ENCODE assay signal across 13 cellular contexts in the genomic region with DNA sequence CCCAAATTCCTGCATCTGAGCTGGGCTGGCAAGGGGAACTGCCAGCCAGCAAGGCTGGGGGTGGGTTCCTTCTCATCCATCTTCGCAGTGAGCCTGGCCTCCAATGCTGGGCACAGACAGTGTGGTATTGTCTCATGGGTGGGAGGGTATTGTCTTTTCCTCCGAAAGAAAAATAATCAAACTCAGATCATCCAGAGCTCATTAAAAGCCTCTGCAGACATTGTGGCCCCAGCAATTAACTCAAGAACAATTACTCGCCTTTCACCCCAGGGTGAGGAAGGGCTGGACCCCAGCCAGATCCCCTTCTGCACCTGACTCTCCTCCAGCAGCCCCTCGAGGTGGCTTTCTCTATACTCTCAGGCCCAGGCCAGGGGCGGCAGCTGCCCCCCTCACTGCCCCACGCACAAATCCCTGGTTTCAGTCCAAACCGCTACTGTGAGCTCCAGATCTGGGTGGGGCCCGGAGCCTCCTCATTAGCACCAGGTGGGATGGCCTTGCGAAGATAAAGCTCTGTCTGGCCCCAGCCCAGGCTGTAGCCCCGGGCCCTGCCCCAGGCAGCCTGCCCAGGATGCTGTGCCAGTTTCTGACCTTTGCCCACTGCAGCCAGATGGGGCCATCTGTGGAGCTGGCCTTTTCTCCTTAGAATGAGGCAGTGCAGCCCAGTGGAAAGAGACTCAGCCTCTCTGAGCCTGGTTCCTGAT. TPM values are rescaled to one million over a fixed set of nuclear protein-coding genes. Genes with fewer than 3 reads are reported as not detected.
A peak's percentile ranks its signal among the peaks of the same experiment; 100 is the strongest.
DNase-seq lines count a peak whose midpoint lies in the region; ATAC-seq and TF ChIP-seq lines count a peak whose summit lies in the region.
"Had no signal": no experiment of that assay in that cellular context is flagged by ENCODE, and none has a peak within 500 bp of the region (broad histone marks: within the 10 kb centered on the region; RNA-seq: fewer than 3 reads in every experiment).

No MANE protein-coding gene starts in this region.

- 65% methylated on average over 6 of the region's 10 CpGs; no CpG with 5 or more reads in 1 of the 2 experiments for WGBS in IMR-90 (ENCODE audit: extremely low coverage in 2 of 2, insufficient read length in 1 of 2), 2 experiments

- H2BK120ac ChIP-seq in IMR-90 (ENCODE audit: low read depth, low read length) = peak overlapping the region; percentile 83

- BruUV-seq in IMR-90 (replicated peaks; lab: Mats Ljungman, UMichigan) (no TSS peak), Panc1 (replicated peaks; lab: Mats Ljungman, UMichigan) (no TSS peak)

- peak overlapping the region; percentile 80 for H4K91ac ChIP-seq in IMR-90 (ENCODE audit: insufficient read depth, low read depth, low read length)

- H3K14ac ChIP-seq in IMR-90 (replicated peaks; ENCODE audit: low read depth, low read length) = peak overlapping the region; percentile 77

- intact Hi-C loops in IMR-90 (cut with micrococcal nuclease) (no loop called here), Panc1 (cut with micrococcal nuclease; ENCODE audit: unreplicated experiment) (loop anchor here (10.0 kb wide), 1 partner anchor 616 kb away; no protein-coding TSS in a partner anchor)
- intact Hi-C loops in CD4-positive, alpha-beta T cell (cut with DNase I, micrococcal nuclease) = no loop called here

- H2AFZ ChIP-seq in IMR-90 (replicated peaks; ENCODE audit: low read length, poor library complexity) = peak overlapping the region; percentile 40

- no peaks in the 10 kb centered on the region for H3K4me1 Mint-ChIP-seq in naive thymus-derived CD8-positive, alpha-beta T cell
- no peaks in the 10 kb centered on the region for H3K4me1 Mint-ChIP-seq in CD4-positive, alpha-beta T cell (ENCODE audit: low read depth)
- H3K4me1 Mint-ChIP-seq: naive B cell; stimulated activated effector memory CD8-positive, alpha-beta T cell treated with anti-CD3 and anti-CD28 coated beads, Interleukin-12 subunit alpha, Interleukin-12 subunit beta, amount 100 ng/mL, for 72 hours had no signal

- ATAC-seq in IMR-90 (ENCODE audit: low read depth) (no peak), Panc1 (peak; percentile 20), foreskin keratinocyte (no peak), GM18907 (IDR thresholded peaks at IDR 0.05; ENCODE audit: unreplicated experiment) (no peak)
- ATAC-seq in naive thymus-derived CD8-positive, alpha-beta T cell = no peak
- no peak for ATAC-seq in CD4-positive, alpha-beta T cell (ENCODE audit: poor library complexity)
- ATAC-seq: stimulated activated effector memory CD8-positive, alpha-beta T cell treated with anti-CD3 and anti-CD28 coated beads, Interleukin-12 subunit alpha, Interleukin-12 subunit beta, amount 100 ng/mL, for 72 hours had no signal

- TF ChIP-seq CTCF in IMR-90 (conservative IDR thresholded peaks at IDR 0.05; ENCODE audit: low read depth, low read length) = no peak
- no peak for TF ChIP-seq CTCF in Panc1 (IDR thresholded peaks at IDR 0.05)
- no peak for TF ChIP-seq CTCF in foreskin keratinocyte (conservative IDR thresholded peaks at IDR 0.05)
- no peak for TF ChIP-seq CTCF in CD4-positive, alpha-beta T cell (IDR thresholded peaks at IDR 0.05)

- H3K36me3 Mint-ChIP-seq in naive thymus-derived CD8-positive, alpha-beta T cell = no peaks in the 10 kb centered on the region
- H3K36me3 Mint-ChIP-seq in CD4-positive, alpha-beta T cell (ENCODE audit: low read depth) = no peaks in the 10 kb centered on the region
- H3K36me3 Mint-ChIP-seq: naive B cell; stimulated activated effector memory CD8-positive, alpha-beta T cell treated with anti-CD3 and anti-CD28 coated beads, Interleukin-12 subunit alpha, Interleukin-12 subunit beta, amount 100 ng/mL, for 72 hours had no signal

- peak overlapping the region; percentile 96 for H2AK5ac ChIP-seq in IMR-90 (ENCODE audit: low read depth, low read length)

- no peak for TF ChIP-seq POLR2A in IMR-90 (IDR thresholded peaks at IDR 0.05; ENCODE audit: low read depth, low read length)

- peak overlapping the region; percentile 57; the same call in 1 of the 2 replicates for H3K18ac ChIP-seq in IMR-90 (ENCODE audit: low read depth, low read length)

- H3K9me3 ChIP-seq in IMR-90 (ENCODE audit: control insufficient read depth, insufficient read depth, low read length) (no peaks in the 10 kb centered on the region), Panc1 (ENCODE audit: control insufficient read depth, insufficient read depth, low read depth, low read length) (no peaks in the 10 kb centered on the region)
- H3K9me3 ChIP-seq in CD4-positive, alpha-beta T cell (ENCODE audit: control insufficient read depth, low read length) = no peaks in the 10 kb centered on the region

- POLR2A ChIA-PET in IMR-90 (lab: Charles Lee; ENCODE audit: unreplicated experiment) = no interaction called here
- POLR2A ChIA-PET in Panc1 (lab: Charles Lee) = interaction anchor here (0.6 to 1.1 kb wide), 4 partner anchors 9 to 169 kb away, joined by 3 to 4 read pairs (median 3); no protein-coding TSS in a partner anchor
- POLR2A ChIA-PET in naive thymus-derived CD8-positive, alpha-beta T cell (lab: Charles Lee) = no interaction called here
- POLR2A ChIA-PET in CD4-positive, alpha-beta T cell (lab: Charles Lee) = no interaction called here

- H3K4ac ChIP-seq in IMR-90 (ENCODE audit: low read depth, low read length) = peak overlapping the region; percentile 65

- no peak overlapping the region for H3K27ac Mint-ChIP-seq in naive thymus-derived CD8-positive, alpha-beta T cell
- no peak overlapping the region for H3K27ac Mint-ChIP-seq in CD4-positive, alpha-beta T cell
- H3K27ac Mint-ChIP-seq: naive B cell; stimulated activated effector memory CD8-positive, alpha-beta T cell treated with anti-CD3 and anti-CD28 coated beads, Interleukin-12 subunit alpha, Interleukin-12 subunit beta, amount 100 ng/mL, for 72 hours had no signal

- H3K4me3 ChIP-seq in IMR-90 (ENCODE audit: insufficient read depth, low read depth, low read length) (no peak overlapping the region), Panc1 (ENCODE audit: low read depth in 2 of 2, low read length in 2 of 2) (peak overlapping the region in 1 of 2 experiments; percentile 9; a peak in 1 of 4 replicates)

- peaks cover 8% of the 10 kb centered on the region; the same call in 1 of the 2 replicates for H3K9me1 ChIP-seq in IMR-90 (ENCODE audit: insufficient read depth, low read length)

- CTCF ChIA-PET in IMR-90 (lab: Yijun Ruan, JAX) = interaction anchor here (0.9 kb wide), 1 partner anchor 9 kb away, joined by 3 read pairs; no protein-coding TSS in a partner anchor
- CTCF ChIA-PET in Panc1 (lab: Charles Lee) = interaction anchor here (0.6 to 6.0 kb wide), 5 partner anchors 28 to 719 kb away, joined by 3 to 46 read pairs (median 7); no protein-coding TSS in a partner anchor
- CTCF ChIA-PET in CD4-positive, alpha-beta T cell (lab: Charles Lee) = no interaction called here

- TF ChIP-seq RAD21 in IMR-90 (IDR thresholded peaks at IDR 0.05; ENCODE audit: low read length) = no peak

- H3K27me3 ChIP-seq in IMR-90 (ENCODE audit: control insufficient read depth, insufficient read depth, low read length) (no peaks in the 10 kb centered on the region), Panc1 (ENCODE audit: control insufficient read depth, insufficient read depth, low read length) (no peaks in the 10 kb centered on the region), foreskin keratinocyte (no peaks in the 10 kb centered on the region)
- H3K27me3 ChIP-seq in CD4-positive, alpha-beta T cell (ENCODE audit: control insufficient read depth, insufficient read depth, low read length) = no peaks in the 10 kb centered on the region

- DNase-seq in A172 (ENCODE audit: low spot score) = peak; percentile 94
- no peak for DNase-seq in IMR-90
- no peak for DNase-seq in Panc1 (ENCODE audit: low read depth, low spot score)
- DNase-seq in foreskin keratinocyte = peak in 1 of 2 donors; percentile 11
- no peak for DNase-seq in amniotic stem cell (lab: John Stamatoyannopoulos, UW)
- no peak for DNase-seq in naive thymus-derived CD8-positive, alpha-beta T cell
- no peak for DNase-seq in CD4-positive, alpha-beta T cell
- DNase-seq: activated CD4-positive, CD25-positive, alpha-beta regulatory T cell treated with anti-CD3 and anti-CD28 coated beads, Interleukin-2, amount 50 U/mL, for 72 hours; activated gamma-delta T cell; naive B cell; stimulated activated CD4-positive, alpha-beta T cell treated with anti-CD3 and anti-CD28 coated beads, Interleukin-12 subunit alpha, Interleukin-12 subunit beta, amount 100 ng/mL, for 4 hours had no signal

- H3K27me3 Mint-ChIP-seq in naive thymus-derived CD8-positive, alpha-beta T cell = peaks cover 0 to 10% (median 2%) of the 10 kb centered on the region in 5 donors
- H3K27me3 Mint-ChIP-seq in CD4-positive, alpha-beta T cell = peaks cover 6% of the 10 kb centered on the region

- H2BK15ac ChIP-seq in IMR-90 (ENCODE audit: low read depth, low read length) = peak overlapping the region; percentile 73; the same call in 1 of the 3 replicates

- H3K4me2 ChIP-seq in IMR-90 (ENCODE audit: low read depth, low read length) = no peak overlapping the region

- H3K4me1 ChIP-seq in IMR-90 (ENCODE audit: control insufficient read depth, insufficient read depth, low read length) (peaks cover 27% of the 10 kb centered on the region), Panc1 (ENCODE audit: control insufficient read depth, insufficient read depth, low read length) (peaks cover 86% of the 10 kb centered on the region), foreskin keratinocyte (peaks cover 51% of the 10 kb centered on the region)

- peak overlapping the region; percentile 31; the same call in 1 of the 2 replicates for H2BK20ac ChIP-seq in IMR-90 (ENCODE audit: low read depth, low read length)

- H3K56ac ChIP-seq in IMR-90 (ENCODE audit: extremely low read depth, insufficient read depth, low read length) = no peak overlapping the region

- no peaks in the 10 kb centered on the region for H4K20me1 ChIP-seq in IMR-90 (ENCODE audit: insufficient read depth, low read length)

- peak overlapping the region; percentile 66 for H2AK9ac ChIP-seq in IMR-90 (replicated peaks; ENCODE audit: low read depth, low read length, poor library complexity)

- no peaks in the 10 kb centered on the region for H3K36me3 ChIP-seq in IMR-90 (ENCODE audit: control insufficient read depth, insufficient read depth, low read length)
- H3K36me3 ChIP-seq in Panc1 (ENCODE audit: control insufficient read depth, insufficient read depth, low read length) = peaks cover 3% of the 10 kb centered on the region; the same call in 1 of the 2 replicates

- H3K9ac ChIP-seq in IMR-90 (ENCODE audit: low read depth, low read length) = no peak overlapping the region

- H4K8ac ChIP-seq in IMR-90 (ENCODE audit: low read depth in 2 of 2, low read length in 2 of 2) = peak overlapping the region; percentile 46 to 82

- peak overlapping the region; percentile 77; the same call in 1 of the 2 replicates for H3K23ac ChIP-seq in IMR-90 (ENCODE audit: low read depth, low read length)

- peak overlapping the region; percentile 68 for H2BK5ac ChIP-seq in IMR-90 (ENCODE audit: low read depth, low read length, poor library complexity, severe bottlenecking)

- peaks cover 0 to 4% of the 10 kb centered on the region in 2 experiments; a peak in 1 of 4 replicates for H3K79me1 ChIP-seq in IMR-90 (ENCODE audit: low read depth in 1 of 2, low read length in 2 of 2)

- in situ Hi-C loops in IMR-90 (cut with MboI; ENCODE audit: low sequenced_read_pairs) = no loop called here
- in situ Hi-C loops in Panc1 (cut with HindIII; ENCODE audit: low pct_unique_long_range_greater_than_20kb, low sequenced_read_pairs) = no loop called here

- H4K5ac ChIP-seq in IMR-90 (ENCODE audit: low read depth, low read length) = peak overlapping the region; percentile 80; the same call in 1 of the 2 replicates

- dilution Hi-C loops in IMR-90 (cut with HindIII; ENCODE audit: low sequenced_read_pairs, unreplicated experiment) = no loop called here

- no peak overlapping the region for H3K4me3 Mint-ChIP-seq in naive thymus-derived CD8-positive, alpha-beta T cell
- H3K4me3 Mint-ChIP-seq in CD4-positive, alpha-beta T cell = no peak overlapping the region
- H3K4me3 Mint-ChIP-seq: naive B cell; stimulated activated effector memory CD8-positive, alpha-beta T cell treated with anti-CD3 and anti-CD28 coated beads, Interleukin-12 subunit alpha, Interleukin-12 subunit beta, amount 100 ng/mL, for 72 hours had no signal

- H3K9me3 Mint-ChIP-seq in naive thymus-derived CD8-positive, alpha-beta T cell = no peaks in the 10 kb centered on the region
- no peaks in the 10 kb centered on the region for H3K9me3 Mint-ChIP-seq in CD4-positive, alpha-beta T cell
- H3K9me3 Mint-ChIP-seq: naive B cell; stimulated activated effector memory CD8-positive, alpha-beta T cell treated with anti-CD3 and anti-CD28 coated beads, Interleukin-12 subunit alpha, Interleukin-12 subunit beta, amount 100 ng/mL, for 72 hours had no signal

- no peak overlapping the region; the same call in 1 of the 2 replicates for H3K27ac ChIP-seq in IMR-90 (ENCODE audit: insufficient read depth, low read length)
- H3K27ac ChIP-seq in Panc1 (ENCODE audit: low read length) = peak overlapping the region; percentile 96
- peak overlapping the region; percentile 67 for H3K27ac ChIP-seq in foreskin keratinocyte
- H3K27ac ChIP-seq in CD4-positive, alpha-beta T cell (ENCODE audit: low read depth, low read length) = no peak overlapping the region

RNA-seq across cellular contexts. Expression of a gene that starts 2.3 kb away (rescaled TPM):
- total RNA-seq in A172 (2014; rRNA removed; shearing (Covaris generic)) = 29.8 and 31.9 TPM in 2 replicates
- 2.9 and 3.6 TPM in 2 replicates for total RNA-seq in IMR-90 (2012; rRNA removed)
- polyA plus RNA-seq in IMR-90 (2012; rRNA removed) = 5.3 and 7.6 TPM in 2 replicates
- 3.4 and 3.7 TPM in 2 replicates for polyA plus RNA-seq in IMR-90 (2012; cell fraction: cytosol; rRNA removed)
- polyA plus RNA-seq in IMR-90 (2012; cell fraction: nucleus; rRNA removed; ENCODE audit: low replicate concordance) = 17.3 and 18.6 TPM in 2 replicates
- total RNA-seq in Panc1 (2021; ENCODE audit: unreplicated experiment) = 70.4 TPM
- 88.0 TPM for polyA plus RNA-seq in Panc1 (2012; ENCODE audit: insufficient read length)
- 195 and 314 TPM in 2 replicates for total RNA-seq in foreskin keratinocyte
- polyA plus RNA-seq in foreskin keratinocyte = 218 and 326 TPM in 2 replicates
- total RNA-seq in naive thymus-derived CD8-positive, alpha-beta T cell = not detected
- not detected for polyA plus RNA-seq in naive thymus-derived CD8-positive, alpha-beta T cell
- not detected for total RNA-seq in CD4-positive, alpha-beta T cell

RNA-seq across cellular contexts. Expression of a gene that starts 7.1 kb away (rescaled TPM):
- 8.5 and 11.5 TPM in 2 replicates for total RNA-seq in A172 (2014; rRNA removed; shearing (Covaris generic))
- total RNA-seq in IMR-90 (2012; rRNA removed) = 14.7 and 18.1 TPM in 2 replicates
- polyA plus RNA-seq in IMR-90 (2012; rRNA removed) = 12.0 and 12.5 TPM in 2 replicates
- 12.7 and 12.8 TPM in 2 replicates for polyA plus RNA-seq in IMR-90 (2012; cell fraction: cytosol; rRNA removed)
- polyA plus RNA-seq in IMR-90 (2012; cell fraction: nucleus; rRNA removed; ENCODE audit: low replicate concordance) = 5.0 and 8.4 TPM in 2 replicates
- total RNA-seq in Panc1 (2021; ENCODE audit: unreplicated experiment) = 2,383 TPM
- polyA plus RNA-seq in Panc1 (2012; ENCODE audit: insufficient read length) = 2,812 TPM
- 225 and 517 TPM in 2 replicates for total RNA-seq in foreskin keratinocyte
- polyA plus RNA-seq in foreskin keratinocyte = 311 and 641 TPM in 2 replicates
- total RNA-seq in naive thymus-derived CD8-positive, alpha-beta T cell = not detected
- polyA plus RNA-seq in naive thymus-derived CD8-positive, alpha-beta T cell = not detected
- not detected for total RNA-seq in CD4-positive, alpha-beta T cell

RNA-seq across cellular contexts. Expression of a gene that starts 15.6 kb away (rescaled TPM):
- 2.7 and 2.8 TPM in 2 replicates for total RNA-seq in A172 (2014; rRNA removed; shearing (Covaris generic))
- total RNA-seq in IMR-90 (2012; rRNA removed) (0.18 and 0.28 TPM in 2 replicates), Panc1 (2021; ENCODE audit: unreplicated experiment) (0.36 TPM), foreskin keratinocyte (0.46 and 0.61 TPM in 2 replicates)
- polyA plus RNA-seq in IMR-90 (2012; rRNA removed) (0.56 and 0.60 TPM in 2 replicates), foreskin keratinocyte (0.77 and 0.88 TPM in 2 replicates)
- 0.42 and 0.44 TPM in 2 replicates for polyA plus RNA-seq in IMR-90 (2012; cell fraction: cytosol; rRNA removed)
- polyA plus RNA-seq in IMR-90 (2012; cell fraction: nucleus; rRNA removed; ENCODE audit: low replicate concordance) = 0.61 and 0.87 TPM in 2 replicates
- 3.3 TPM for polyA plus RNA-seq in Panc1 (2012; ENCODE audit: insufficient read length)
- not detected for total RNA-seq in naive thymus-derived CD8-positive, alpha-beta T cell
- polyA plus RNA-seq in naive thymus-derived CD8-positive, alpha-beta T cell = not detected
- not detected for total RNA-seq in CD4-positive, alpha-beta T cell

RNA-seq across cellular contexts. Expression of a gene that starts 31.3 kb away (rescaled TPM):
- total RNA-seq in A172 (2014; rRNA removed; shearing (Covaris generic)) = 0.05 TPM in 1 of 2 replicates, not detected in the other
- not detected in 2 replicates for total RNA-seq in IMR-90 (2012; rRNA removed)
- polyA plus RNA-seq in IMR-90 (2012; rRNA removed) = not detected in 2 replicates
- 0.03 TPM in 1 of 2 replicates, not detected in the other for polyA plus RNA-seq in IMR-90 (2012; cell fraction: cytosol; rRNA removed)
- polyA plus RNA-seq in IMR-90 (2012; cell fraction: nucleus; rRNA removed; ENCODE audit: low replicate concordance) = not detected in 2 replicates
- not detected for total RNA-seq in Panc1 (2021; ENCODE audit: unreplicated experiment)
- 0.18 TPM for polyA plus RNA-seq in Panc1 (2012; ENCODE audit: insufficient read length)
- not detected in 2 replicates for total RNA-seq in foreskin keratinocyte
- polyA plus RNA-seq in foreskin keratinocyte = not detected in 2 replicates
- not detected for total RNA-seq in naive thymus-derived CD8-positive, alpha-beta T cell
- polyA plus RNA-seq in naive thymus-derived CD8-positive, alpha-beta T cell = not detected
- total RNA-seq in CD4-positive, alpha-beta T cell = not detected

RNA-seq across cellular contexts. Expression of a gene that starts 40.0 kb away (rescaled TPM):
- not detected in 2 replicates for total RNA-seq in A172 (2014; rRNA removed; shearing (Covaris generic))
- total RNA-seq in IMR-90 (2012; rRNA removed) (not detected in 2 replicates), Panc1 (2021; ENCODE audit: unreplicated experiment) (not detected), foreskin keratinocyte (not detected in 2 replicates)
- polyA plus RNA-seq in IMR-90 (2012; rRNA removed) (not detected in 2 replicates), foreskin keratinocyte (not detected in 2 replicates)
- polyA plus RNA-seq in IMR-90 (2012; cell fraction: cytosol; rRNA removed) = not detected in 2 replicates
- not detected in 2 replicates for polyA plus RNA-seq in IMR-90 (2012; cell fraction: nucleus; rRNA removed; ENCODE audit: low replicate concordance)
- not detected for polyA plus RNA-seq in Panc1 (2012; ENCODE audit: insufficient read length)
- not detected for total RNA-seq in naive thymus-derived CD8-positive, alpha-beta T cell
- not detected for polyA plus RNA-seq in naive thymus-derived CD8-positive, alpha-beta T cell
- not detected for total RNA-seq in CD4-positive, alpha-beta T cell

Comparison
In these comparisons a context has a peak if more than half of its experiments do, and no peak if none do; other contexts are left out.
1. H3K27ac ChIP-seq: peak in Panc1 (single experiment) and foreskin keratinocyte (single experiment); none in IMR-90 (single experiment) and CD4-positive, alpha-beta T cell (single experiment).
2. RNA of a gene that starts 7.1 kb away (total RNA-seq): 2,383 TPM in Panc1 (single experiment) and 225 to 517 TPM in foreskin keratinocyte; 14.7 to 18.1 TPM in IMR-90, 8.5 to 11.5 TPM in A172, not detected in naive thymus-derived CD8-positive, alpha-beta T cell and not detected in CD4-positive, alpha-beta T cell; every median in the first group is over 10 times any median in the second.